In genomic region chr17:40854175-40854814, GRCh38 we compare ENCODE assay signal across 9 cellular contexts. TPM values are rescaled to one million over a fixed set of nuclear protein-coding genes. Genes with fewer than 3 reads are reported as not detected.
DNase-seq lines count a peak whose midpoint lies in the region; FAIRE-seq and TF ChIP-seq lines count a peak whose summit lies in the region.
"Had no signal": no experiment of that assay in that cellular context is flagged by ENCODE, and none has a peak within 500 bp of the region (broad histone marks: within the 10 kb centered on the region; RNA-seq: fewer than 3 reads in every experiment).

No MANE protein-coding gene starts in this region.

- POLR2A ChIA-PET in endothelial cell of umbilical vein (lab: Charles Lee) = no interaction called here

- TF ChIP-seq EP300 in suprapubic skin (IDR thresholded peaks at IDR 0.05) = no peak

- intact Hi-C loops in endothelial cell of umbilical vein (cut with micrococcal nuclease) = no loop called here

- no peak overlapping the region for H3K9ac ChIP-seq in endothelial cell of umbilical vein (replicated peaks; ENCODE audit: extremely low read depth, insufficient read depth, low read length)

- CTCF ChIA-PET in endothelial cell of umbilical vein (lab: Charles Lee) = interaction anchor here (1.0 to 7.3 kb wide), 5 partner anchors 239 to 810 kb away, joined by 3 to 177 read pairs (median 14); no protein-coding TSS in a partner anchor

- H3K27me3 ChIP-seq in endothelial cell of umbilical vein (ENCODE audit: control insufficient read depth in 2 of 2, insufficient read depth in 2 of 2, low read length in 2 of 2) (peaks cover 2 to 5% of the 10 kb centered on the region in 2 experiments), suprapubic skin (peaks cover 6% of the 10 kb centered on the region)

- H3K9me3 ChIP-seq in endothelial cell of umbilical vein (replicated peaks; ENCODE audit: control insufficient read depth, insufficient read depth, low read length) (no peaks in the 10 kb centered on the region), suprapubic skin (no peaks in the 10 kb centered on the region)

- H3K4me3 ChIP-seq in endothelial cell of umbilical vein (replicated peaks in 1 of 3; ENCODE audit: insufficient read depth in 1 of 3, low read depth in 1 of 3, low read length in 3 of 3) = no peak overlapping the region
- H3K4me3 ChIP-seq in suprapubic skin = no peak overlapping the region

- peak overlapping the region; percentile 44 for H3K4me2 ChIP-seq in endothelial cell of umbilical vein (ENCODE audit: insufficient read depth, low read length)

- H3K27ac ChIP-seq in endothelial cell of umbilical vein (ENCODE audit: insufficient read depth, low read depth, low read length) = no peak overlapping the region
- H3K27ac ChIP-seq in suprapubic skin = peak overlapping the region; percentile 56

- TF ChIP-seq POLR2A in endothelial cell of umbilical vein (IDR thresholded peaks at IDR 0.05; ENCODE audit: low read depth, low read length) = no peak
- no peak for TF ChIP-seq POLR2A in suprapubic skin (IDR thresholded peaks at IDR 0.05)

- dilution Hi-C loops in endothelial cell of umbilical vein (cut with MboI; ENCODE audit: extremely low pct_ligation_motif_present, low sequenced_read_pairs) = no loop called here

- H3K79me2 ChIP-seq in endothelial cell of umbilical vein (ENCODE audit: control insufficient read depth, insufficient read depth, low read length) = no peaks in the 10 kb centered on the region

- no peaks in the 10 kb centered on the region for H3K36me3 ChIP-seq in endothelial cell of umbilical vein (ENCODE audit: control insufficient read depth in 2 of 2, extremely low read depth in 1 of 2, insufficient read depth in 2 of 2, low read length in 2 of 2)
- no peaks in the 10 kb centered on the region for H3K36me3 ChIP-seq in suprapubic skin

- H3K4me1 ChIP-seq in endothelial cell of umbilical vein (ENCODE audit: control insufficient read depth, extremely low read depth, insufficient read depth, low read length) (peaks cover 8% of the 10 kb centered on the region), suprapubic skin (peaks cover 45% of the 10 kb centered on the region)

- H3K9me1 ChIP-seq in endothelial cell of umbilical vein (replicated peaks; ENCODE audit: control insufficient read depth, extremely low read depth, insufficient read depth, low read length) = no peaks in the 10 kb centered on the region

- DNase-seq in LHCN-M2 (ENCODE audit: low read depth) (peak; percentile 86), endothelial cell of umbilical vein (ENCODE audit: low read depth, low spot score) (peak; percentile 59), suprapubic skin (ENCODE audit: low spot score in 2 of 2) (no peak), NCI-H510A (lab: John Stamatoyannopoulos, UW) (no peak), SHP77 (lab: John Stamatoyannopoulos, UW) (no peak)
- DNase-seq: activated T-cell treated with anti-CD3 and anti-CD28 coated beads for 4 hours; stimulated activated naive CD4-positive, alpha-beta T cell had no signal

- TF ChIP-seq CTCF in endothelial cell of umbilical vein (IDR thresholded peaks at IDR 0.05; ENCODE audit: extremely low read depth in 1 of 2, insufficient read depth in 1 of 2, low read depth in 1 of 2, low read length in 2 of 2) = no peak
- TF ChIP-seq CTCF in suprapubic skin (IDR thresholded peaks at IDR 0.05) = no peak

- no TSS peak for BruUV-seq in endothelial cell of umbilical vein (replicated peaks; lab: Mats Ljungman, UMichigan)

- H2AFZ ChIP-seq in endothelial cell of umbilical vein (ENCODE audit: low read depth, low read length) = peak overlapping the region; percentile 65

- WGBS in suprapubic skin = 34% methylated on average over 6 of the region's 6 CpGs

- H4K20me1 ChIP-seq in endothelial cell of umbilical vein (replicated peaks; ENCODE audit: control insufficient read depth, extremely low read depth, insufficient read depth, low read length) = no peaks in the 10 kb centered on the region

- peak; percentile 86 for FAIRE-seq in endothelial cell of umbilical vein (lab: Jason Lieb, UNC)

TF ChIP-seq in endothelial cell of umbilical vein, 7 proteins besides CTCF, POLR2A, EP300 and RAD21:
- no peak for TF ChIP-seq MAX (IDR thresholded peaks at IDR 0.05; ENCODE audit: insufficient read depth, insufficient read length)
- peak; percentile 99 for TF ChIP-seq FOS (IDR thresholded peaks at IDR 0.05; ENCODE audit: borderline replicate concordance, insufficient read depth, low read length)
- no peak for TF ChIP-seq MYC (IDR thresholded peaks at IDR 0.05; ENCODE audit: low read depth, low read length)
- no peak for TF ChIP-seq POLR2AphosphoS5 (IDR thresholded peaks at IDR 0.05; ENCODE audit: insufficient read depth, low read depth, low read length)
- no peak for TF ChIP-seq GATA2 (IDR thresholded peaks at IDR 0.05; ENCODE audit: insufficient read depth, insufficient read length, low read depth, low read length)
- TF ChIP-seq EZH2 (IDR thresholded peaks at IDR 0.05; ENCODE audit: borderline replicate concordance, low read depth, low read length, severe bottlenecking) = no peak
- peak; percentile 90 for TF ChIP-seq JUN (IDR thresholded peaks at IDR 0.05; ENCODE audit: borderline replicate concordance, insufficient read depth, insufficient read length, low read depth)
TF ChIP-seq in endothelial cell of umbilical vein: peak in this region for 2.

RNA-seq across cellular contexts. Expression of gene KRT12, which starts 12.7 kb away (rescaled TPM):
- total RNA-seq in LHCN-M2 (2014; rRNA removed) = not detected in 2 replicates
- not detected for polyA plus RNA-seq in LHCN-M2 (2012)
- total RNA-seq in endothelial cell of umbilical vein = not detected in 2 replicates
- not detected in 2 replicates for polyA plus RNA-seq in endothelial cell of umbilical vein
- not detected in 2 replicates for polyA plus RNA-seq in endothelial cell of umbilical vein (2011; cell fraction: cytosol; rRNA removed)
- not detected in 2 replicates for polyA plus RNA-seq in endothelial cell of umbilical vein (2011; cell fraction: nucleus; rRNA removed)
- polyA plus RNA-seq in endothelial cell of umbilical vein (2012) = not detected in 2 replicates
- polyA minus RNA-seq in endothelial cell of umbilical vein = not detected in 2 replicates
- polyA minus RNA-seq in endothelial cell of umbilical vein (2011; cell fraction: cytosol; rRNA and poly(A)+ RNA removed) = not detected
- not detected in 2 replicates for polyA minus RNA-seq in endothelial cell of umbilical vein (2011; cell fraction: nucleus; rRNA and poly(A)+ RNA removed)
- not detected for total RNA-seq in suprapubic skin
- total RNA-seq: osteocyte had no signal
- polyA plus RNA-seq: esophagus had no signal

RNA-seq across cellular contexts. Expression of gene KRT20, which starts 30.7 kb away (rescaled TPM):
- total RNA-seq in LHCN-M2 (2014; rRNA removed) (not detected in 2 replicates), endothelial cell of umbilical vein (not detected in 2 replicates), suprapubic skin (under 1 TPM in 1 of 4 donors, not detected in 3; 0.60 TPM)
- polyA plus RNA-seq in LHCN-M2 (2012) = not detected
- not detected in 2 replicates for polyA plus RNA-seq in endothelial cell of umbilical vein
- polyA plus RNA-seq in endothelial cell of umbilical vein (2011; cell fraction: cytosol; rRNA removed) = not detected in 2 replicates
- polyA plus RNA-seq in endothelial cell of umbilical vein (2011; cell fraction: nucleus; rRNA removed) = not detected in 2 replicates
- not detected in 2 replicates for polyA plus RNA-seq in endothelial cell of umbilical vein (2012)
- not detected in 2 replicates for polyA minus RNA-seq in endothelial cell of umbilical vein
- not detected for polyA minus RNA-seq in endothelial cell of umbilical vein (2011; cell fraction: cytosol; rRNA and poly(A)+ RNA removed)
- polyA minus RNA-seq in endothelial cell of umbilical vein (2011; cell fraction: nucleus; rRNA and poly(A)+ RNA removed) = not detected in 2 replicates
- total RNA-seq: osteocyte had no signal

RNA-seq across cellular contexts. Expression of gene KRT10, which starts 31.9 kb away (rescaled TPM):
- 20.1 and 33.0 TPM in 2 replicates for total RNA-seq in LHCN-M2 (2014; rRNA removed)
- 92.4 TPM for polyA plus RNA-seq in LHCN-M2 (2012)
- total RNA-seq in endothelial cell of umbilical vein = 51.4 and 55.6 TPM in 2 replicates
- polyA plus RNA-seq in endothelial cell of umbilical vein = 5.1 and 5.4 TPM in 2 replicates
- polyA plus RNA-seq in endothelial cell of umbilical vein (2011; cell fraction: cytosol; rRNA removed) = 20.1 and 26.1 TPM in 2 replicates
- polyA plus RNA-seq in endothelial cell of umbilical vein (2011; cell fraction: nucleus; rRNA removed) = 6.5 and 7.1 TPM in 2 replicates
- polyA plus RNA-seq in endothelial cell of umbilical vein (2012) = 36.4 and 74.7 TPM in 2 replicates
- polyA minus RNA-seq in endothelial cell of umbilical vein = 0.55 and 1.4 TPM in 2 replicates
- 17.8 TPM for polyA minus RNA-seq in endothelial cell of umbilical vein (2011; cell fraction: cytosol; rRNA and poly(A)+ RNA removed)
- 1.6 and 3.8 TPM in 2 replicates for polyA minus RNA-seq in endothelial cell of umbilical vein (2011; cell fraction: nucleus; rRNA and poly(A)+ RNA removed)
- 1,000 to 10,000 TPM; 3,788 to 5,963 (median 5,237) TPM for total RNA-seq in suprapubic skin

RNA-seq across cellular contexts. Expression of gene KRT28, which starts 54.5 kb away (rescaled TPM):
- total RNA-seq in LHCN-M2 (2014; rRNA removed) (not detected in 2 replicates), endothelial cell of umbilical vein (not detected in 2 replicates), suprapubic skin (10 to 100 TPM in 2 of 4 donors, 1 to 10 TPM in 2; 1.0 to 32.0 (median 11.6) TPM)
- not detected for polyA plus RNA-seq in LHCN-M2 (2012)
- not detected in 2 replicates for polyA plus RNA-seq in endothelial cell of umbilical vein
- polyA plus RNA-seq in endothelial cell of umbilical vein (2011; cell fraction: cytosol; rRNA removed) = not detected in 2 replicates
- not detected in 2 replicates for polyA plus RNA-seq in endothelial cell of umbilical vein (2011; cell fraction: nucleus; rRNA removed)
- not detected in 2 replicates for polyA plus RNA-seq in endothelial cell of umbilical vein (2012)
- not detected in 2 replicates for polyA minus RNA-seq in endothelial cell of umbilical vein
- not detected for polyA minus RNA-seq in endothelial cell of umbilical vein (2011; cell fraction: cytosol; rRNA and poly(A)+ RNA removed)
- not detected in 2 replicates for polyA minus RNA-seq in endothelial cell of umbilical vein (2011; cell fraction: nucleus; rRNA and poly(A)+ RNA removed)
- total RNA-seq: osteocyte had no signal
- polyA plus RNA-seq: esophagus had no signal

Comparison
In these comparisons a context has a peak if more than half of its experiments do, and no peak if none do; other contexts are left out.
1. DNase-seq: peak in LHCN-M2 (single experiment) and endothelial cell of umbilical vein (single experiment); none in suprapubic skin (0 of 2), NCI-H510A (single experiment) and SHP77 (0 of 2).
2. RNA of gene KRT10, which starts 31.9 kb away (total RNA-seq): 3,788 to 5,963 TPM in suprapubic skin; 51.4 to 55.6 TPM in endothelial cell of umbilical vein and 20.1 to 33.0 TPM in LHCN-M2; every median in the first group is over 10 times any median in the second.